ENCODE assay signal across 10 cellular contexts in genomic region chr9:2055203-2055658, GRCh38. TPM values are rescaled to one million over a fixed set of nuclear protein-coding genes. Genes with fewer than 3 reads are reported as not detected.
DNase-seq lines count a peak whose midpoint lies in the region; ATAC-seq and TF ChIP-seq lines count a peak whose summit lies in the region.
"Had no signal": no experiment of that assay in that cellular context is flagged by ENCODE, and none has a peak within 500 bp of the region (broad histone marks: within the 10 kb centered on the region; RNA-seq: fewer than 3 reads in every experiment).

No MANE protein-coding gene starts in this region.

- no peaks in the 10 kb centered on the region for H3K9me3 Mint-ChIP-seq in activated naive CD4-positive, alpha-beta T cell treated with anti-CD3 and anti-CD28 coated beads, Interleukin-2, amount 50 U/mL, for 24 hours
- H3K9me3 Mint-ChIP-seq: T-helper 2 cell treated with Interferon-gamma antibody and Interleukin-4, amounts not matched to agents 5 μg/mL and 100 μg/mL, for 36 hours had no signal

- WGBS in right cardiac atrium = 95% methylated on average over 6 of the region's 6 CpGs
- 87 to 90% methylated on average over 6 of the region's 6 CpGs for WGBS in sigmoid colon, 2 donors

- TF ChIP-seq CTCF in GM12865 (IDR thresholded peaks at IDR 0.05; ENCODE audit: insufficient read depth, low read depth, low read length, missing control alignments) = no peak
- no peak for TF ChIP-seq CTCF in sigmoid colon (IDR thresholded peaks at IDR 0.05)

- ATAC-seq in HG02588 (IDR thresholded peaks at IDR 0.05; ENCODE audit: unreplicated experiment) (peak; percentile 34), right cardiac atrium (no peak)

- H3K9me3 ChIP-seq in right cardiac atrium (ENCODE audit: control insufficient read depth, low read length) = no peaks in the 10 kb centered on the region
- H3K9me3 ChIP-seq in sigmoid colon = no peaks in the 10 kb centered on the region

- TF ChIP-seq EP300 in sigmoid colon (IDR thresholded peaks at IDR 0.05) = no peak

- TF ChIP-seq POLR2A in sigmoid colon (IDR thresholded peaks at IDR 0.05) = no peak

- H3K4me1 Mint-ChIP-seq in activated naive CD4-positive, alpha-beta T cell treated with anti-CD3 and anti-CD28 coated beads, Interleukin-2, amount 50 U/mL, for 24 hours = peaks cover 71% of the 10 kb centered on the region

- H3K27ac ChIP-seq in right cardiac atrium (ENCODE audit: low read length) (no peak overlapping the region), sigmoid colon (peak overlapping the region in 2 of 4 donors; percentile 69 to 77)

- H3K4me3 Mint-ChIP-seq in activated naive CD4-positive, alpha-beta T cell treated with anti-CD3 and anti-CD28 coated beads, Interleukin-2, amount 50 U/mL, for 24 hours = no peak overlapping the region
- H3K4me3 Mint-ChIP-seq: T-helper 2 cell treated with Interferon-gamma antibody and Interleukin-4, amounts not matched to agents 5 μg/mL and 100 μg/mL, for 36 hours had no signal

- H3K4me1 ChIP-seq in right cardiac atrium (ENCODE audit: control insufficient read depth, insufficient read depth, low read length) (peaks cover 3% of the 10 kb centered on the region), sigmoid colon (peaks cover 0 to 40% (median 17%) of the 10 kb centered on the region in 4 donors)

- DNase-seq in GM12865 (ENCODE audit: low read depth) = peak; percentile 83
- DNase-seq in midbrain (lab: John Stamatoyannopoulos, UW) = peak; percentile 18
- DNase-seq in glomerular visceral epithelial cell (ENCODE audit: extremely low spot score) = no peak
- no peak for DNase-seq in right cardiac atrium
- no peak for DNase-seq in sigmoid colon
- DNase-seq in A172 (ENCODE audit: low spot score) = no peak
- DNase-seq: NCI-H2081 treated with DMSO at 0.1 percent for 48 hours had no signal

- no peaks in the 10 kb centered on the region for H3K27me3 Mint-ChIP-seq in activated naive CD4-positive, alpha-beta T cell treated with anti-CD3 and anti-CD28 coated beads, Interleukin-2, amount 50 U/mL, for 24 hours

- H3K4me3 ChIP-seq in GM12865 (ENCODE audit: low read depth, low read length) = no peak overlapping the region
- H3K4me3 ChIP-seq in right cardiac atrium (ENCODE audit: low read length) = no peak overlapping the region
- H3K4me3 ChIP-seq in sigmoid colon = no peak overlapping the region

- H3K36me3 ChIP-seq in sigmoid colon = peaks cover 0 to 43% (median 9%) of the 10 kb centered on the region in 4 donors

- intact Hi-C loops in right cardiac atrium (cut with DNase I) = no loop called here
- intact Hi-C loops in sigmoid colon (cut with DNase I) = no loop called here

- no peaks in the 10 kb centered on the region for H3K27me3 ChIP-seq in right cardiac atrium (ENCODE audit: control insufficient read depth, insufficient read depth)
- H3K27me3 ChIP-seq in sigmoid colon = no peaks in the 10 kb centered on the region

- peaks cover 16% of the 10 kb centered on the region for H3K36me3 Mint-ChIP-seq in activated naive CD4-positive, alpha-beta T cell treated with anti-CD3 and anti-CD28 coated beads, Interleukin-2, amount 50 U/mL, for 24 hours

- peak overlapping the region; percentile 90 for H3K27ac Mint-ChIP-seq in activated naive CD4-positive, alpha-beta T cell treated with anti-CD3 and anti-CD28 coated beads, Interleukin-2, amount 50 U/mL, for 24 hours

RNA-seq across cellular contexts. Expression of gene SMARCA2, which starts 40.1 kb away (rescaled TPM):
- total RNA-seq in right cardiac atrium = 100 to 1,000 TPM in 3 of 4 donors, 10 to 100 TPM in 1; 99.6 to 133 (median 112) TPM
- 49.3 TPM for polyA plus RNA-seq in right cardiac atrium
- 100 to 1,000 TPM in 1 of 4 donors, 10 to 100 TPM in 3; 75.0 to 209 (median 88.9) TPM for total RNA-seq in sigmoid colon
- 10 to 100 TPM; 32.1 to 45.9 (median 42.6) TPM for polyA plus RNA-seq in sigmoid colon
- total RNA-seq in A172 (2014; rRNA removed; shearing (Covaris generic)) = 34.4 and 55.3 TPM in 2 replicates

Comparison
In these comparisons a context has a peak if more than half of its experiments do, and no peak if none do; other contexts are left out.
1. DNase-seq: peak in GM12865 (single experiment) and midbrain (single experiment); none in glomerular visceral epithelial cell (single experiment), right cardiac atrium (0 of 3), sigmoid colon (single experiment) and A172 (single experiment).